In genomic region chr2:70994055-70994444, GRCh38 we compare ENCODE assay signal across 1 cellular context.
TF ChIP-seq lines count a peak whose summit lies in the region.

No MANE protein-coding gene starts in this region.

TF ChIP-seq in HepG2, 621 proteins besides CTCF, POLR2A, EP300 and RAD21 (continued from another document):
- TF ChIP-seq ZBTB40 (IDR thresholded peaks at IDR 0.05): no peak
- TF ChIP-seq ZBTB40 (CRISPR knock-in tag; IDR thresholded peaks at IDR 0.05): no peak
- TF ChIP-seq SP2 (CRISPR knock-in tag; IDR thresholded peaks at IDR 0.05): no peak
- TF ChIP-seq TAF1 (CRISPR knock-in tag; IDR thresholded peaks at IDR 0.05): no peak
- 0 out of 2 replicates have a peak, but pooled peaks have one; percentile 7 for TF ChIP-seq SMAD1 (CRISPR knock-in tag; IDR thresholded peaks at IDR 0.05; ENCODE audit: borderline replicate concordance, low read depth)
- 0 out of 2 replicates have a peak, but pooled peaks have one; percentile 33 for TF ChIP-seq PAWR (CRISPR knock-in tag; IDR thresholded peaks at IDR 0.05; ENCODE audit: borderline replicate concordance)
